Comparison of ENCODE assay signal across 12 cellular contexts in genomic region chr6:167091149-167092107, GRCh38. TPM values are rescaled to one million over a fixed set of nuclear protein-coding genes. Genes with fewer than 3 reads are reported as not detected.
DNase-seq lines count a peak whose midpoint lies in the region; ATAC-seq and TF ChIP-seq lines count a peak whose summit lies in the region.
"Had no signal": no experiment of that assay in that cellular context is flagged by ENCODE, and none has a peak within 500 bp of the region (broad histone marks: within the 10 kb centered on the region; RNA-seq: fewer than 3 reads in every experiment).

No MANE protein-coding gene starts in this region.

- CTCF ChIA-PET in activated B cell treated with CpG ODN at 0.5 μM for 24 hours (lab: Charles Lee) = interaction anchor here (0.7 to 11.5 kb wide), 9 partner anchors 11 to 101 kb away, joined by 3 to 145 read pairs (median 4); partner anchors contain the start of gene CCR6
- CTCF ChIA-PET in naive thymus-derived CD4-positive, alpha-beta T cell (lab: Charles Lee) = interaction anchor here (1.6 kb wide), 2 partner anchors 44 to 50 kb away, joined by 3 to 4 read pairs; no protein-coding TSS in a partner anchor

- POLR2A ChIA-PET in activated B cell treated with CpG ODN at 0.5 μM for 24 hours (lab: Charles Lee) = interaction anchor here (0.7 to 10.1 kb wide), 14 partner anchors 11 to 135 kb away, joined by 3 to 970 read pairs (median 12); partner anchors contain the start of genes CCR6, CEP43 and RNASET2
- POLR2A ChIA-PET in naive thymus-derived CD4-positive, alpha-beta T cell (lab: Charles Lee) = interaction anchor here (1.1 kb wide), 1 partner anchor 28 kb away, joined by 3 read pairs; no protein-coding TSS in a partner anchor

- H3K4me1 Mint-ChIP-seq in activated B cell treated with CpG ODN at 0.5 μM for 24 hours (peaks cover 86% of the 10 kb centered on the region), progenitor cell of endocrine pancreas (ENCODE audit: low read depth) (peaks cover 7% of the 10 kb centered on the region)
- peaks cover 25 to 52% (median 45%) of the 10 kb centered on the region in 7 donors for H3K4me1 Mint-ChIP-seq in naive thymus-derived CD4-positive, alpha-beta T cell

- peak overlapping the region; percentile 100 for H3K27ac Mint-ChIP-seq in activated B cell treated with CpG ODN at 0.5 μM for 24 hours
- H3K27ac Mint-ChIP-seq in naive thymus-derived CD4-positive, alpha-beta T cell = peak overlapping the region in 6 of 9 donors; percentile 13 to 67 (median 33)
- H3K27ac Mint-ChIP-seq in progenitor cell of endocrine pancreas = no peak overlapping the region

- peaks cover 22% of the 10 kb centered on the region for H3K36me3 Mint-ChIP-seq in activated B cell treated with CpG ODN at 0.5 μM for 24 hours (ENCODE audit: low read depth)
- H3K36me3 Mint-ChIP-seq in naive thymus-derived CD4-positive, alpha-beta T cell = peaks cover 0 to 3% (median 2%) of the 10 kb centered on the region in 5 donors
- peaks cover 9% of the 10 kb centered on the region for H3K36me3 Mint-ChIP-seq in progenitor cell of endocrine pancreas (ENCODE audit: insufficient read depth)

- H3K9me3 ChIP-seq in naive thymus-derived CD4-positive, alpha-beta T cell (ENCODE audit: control insufficient read depth in 2 of 3, low read length in 3 of 3) = peaks cover 0 to 11% (median 0%) of the 10 kb centered on the region in 3 experiments
- H3K9me3 ChIP-seq: suprapubic skin had no signal

- no peaks in the 10 kb centered on the region for H3K36me3 ChIP-seq in naive thymus-derived CD4-positive, alpha-beta T cell (ENCODE audit: control insufficient read depth in 2 of 3, insufficient read depth in 3 of 3, low read length in 3 of 3)
- H3K36me3 ChIP-seq: suprapubic skin had no signal

- no peak for TF ChIP-seq CTCF in activated B cell treated with CpG ODN at 0.5 μM for 24 hours (IDR thresholded peaks at IDR 0.05)
- no peak for TF ChIP-seq CTCF in progenitor cell of endocrine pancreas (IDR thresholded peaks at IDR 0.05; ENCODE audit: unreplicated experiment)

- H3K27ac ChIP-seq in naive thymus-derived CD4-positive, alpha-beta T cell (ENCODE audit: low read depth, low read length) = no peak overlapping the region
- H3K27ac ChIP-seq: suprapubic skin had no signal

- intact Hi-C loops in activated B cell treated with CpG ODN at 0.5 μM for 24 hours (cut with micrococcal nuclease) = loop anchor here (1.0 kb wide), 1 partner anchor 39 kb away; no protein-coding TSS in a partner anchor
- intact Hi-C loops in naive thymus-derived CD4-positive, alpha-beta T cell (cut with micrococcal nuclease) = loop anchor here in 1 of 2 donors (5.0 kb wide), 1 partner anchor 44 kb away; no protein-coding TSS in a partner anchor

- ATAC-seq in activated B cell treated with CpG ODN at 0.5 μM for 24 hours (ENCODE audit: low read depth) = peak; percentile 18
- ATAC-seq in naive thymus-derived CD4-positive, alpha-beta T cell = peak; percentile 80

- H3K4me3 Mint-ChIP-seq in activated B cell treated with CpG ODN at 0.5 μM for 24 hours = peak overlapping the region; percentile 94
- H3K4me3 Mint-ChIP-seq in naive thymus-derived CD4-positive, alpha-beta T cell = peak overlapping the region in 9 of 10 donors; percentile 9 to 73 (median 46)
- H3K4me3 Mint-ChIP-seq in progenitor cell of endocrine pancreas (ENCODE audit: low read depth) = no peak overlapping the region

- H3K9me3 Mint-ChIP-seq in activated B cell treated with CpG ODN at 0.5 μM for 24 hours (peaks cover 5% of the 10 kb centered on the region), progenitor cell of endocrine pancreas (ENCODE audit: low read depth) (peaks cover 8% of the 10 kb centered on the region)
- peaks cover 0 to 30% (median 10%) of the 10 kb centered on the region in 11 donors for H3K9me3 Mint-ChIP-seq in naive thymus-derived CD4-positive, alpha-beta T cell

- peaks cover 32 to 38% of the 10 kb centered on the region in 2 donors for H3K4me1 ChIP-seq in naive thymus-derived CD4-positive, alpha-beta T cell (ENCODE audit: control insufficient read depth in 2 of 2, insufficient read depth in 2 of 2, low read length in 2 of 2)

- peak; percentile 42 for DNase-seq in ELF-1 (ENCODE audit: low read depth, low spot score)
- DNase-seq in KG1 (lab: John Stamatoyannopoulos, UW) = peak; percentile 15
- DNase-seq in activated B cell treated with CpG ODN at 0.5 μM for 24 hours = no peak
- DNase-seq in naive thymus-derived CD4-positive, alpha-beta T cell = peak in 5 of 9 donors; percentile 7 to 27 (median 23)
- no peak for DNase-seq in activated gamma-delta T cell (lab: John Stamatoyannopoulos, UW)
- DNase-seq in progenitor cell of endocrine pancreas (ENCODE audit: low spot score, unreplicated experiment) = no peak
- DNase-seq in NCI-H82 (lab: John Stamatoyannopoulos, UW) = no peak
- DNase-seq: DMS153, NCI-H2081 had no signal

- H3K27me3 Mint-ChIP-seq in activated B cell treated with CpG ODN at 0.5 μM for 24 hours = no peaks in the 10 kb centered on the region
- H3K27me3 Mint-ChIP-seq in naive thymus-derived CD4-positive, alpha-beta T cell = peaks cover 0 to 8% (median 0%) of the 10 kb centered on the region in 5 donors
- H3K27me3 Mint-ChIP-seq in progenitor cell of endocrine pancreas = peaks cover 11% of the 10 kb centered on the region

- no peak overlapping the region for H3K4me3 ChIP-seq in naive thymus-derived CD4-positive, alpha-beta T cell (ENCODE audit: low read length)
- H3K4me3 ChIP-seq: suprapubic skin had no signal

- H3K27me3 ChIP-seq in naive thymus-derived CD4-positive, alpha-beta T cell (ENCODE audit: control insufficient read depth in 2 of 2, insufficient read depth in 2 of 2, low read length in 2 of 2) = no peaks in the 10 kb centered on the region
- H3K27me3 ChIP-seq: suprapubic skin had no signal

RNA-seq across cellular contexts. Expression of gene CCR6, which starts 31.5 kb away (rescaled TPM):
- 26.2 and 28.9 TPM in 2 replicates for total RNA-seq in activated B cell treated with CpG ODN at 0.5 μM for 24 hours
- 1 to 10 TPM in 1 of 5 experiments, under 1 TPM in 3, not detected in 1; 0.15 to 4.1 (median 0.48) TPM for total RNA-seq in naive thymus-derived CD4-positive, alpha-beta T cell
- polyA plus RNA-seq in naive thymus-derived CD4-positive, alpha-beta T cell = under 1 TPM; 0.38 to 0.93 TPM
- not detected in 2 replicates for total RNA-seq in progenitor cell of endocrine pancreas
- total RNA-seq: fibroblast of lung, osteoblast had no signal
- polyA plus RNA-seq: fibroblast of lung had no signal

Comparison
In these comparisons a context has a peak if more than half of its experiments do, and no peak if none do; other contexts are left out.
1. DNase-seq: peak in ELF-1 (single experiment), KG1 (single experiment) and naive thymus-derived CD4-positive, alpha-beta T cell (5 of 9); none in activated B cell treated with CpG ODN at 0.5 μM for 24 hours (single experiment), activated gamma-delta T cell (single experiment), progenitor cell of endocrine pancreas (single experiment) and NCI-H82 (single experiment).